In genomic region chr2:210654091-210654490, GRCh38 we compare ENCODE assay signal across 18 cellular contexts.
DNase-seq lines count a peak whose midpoint lies in the region; ATAC-seq and TF ChIP-seq lines count a peak whose summit lies in the region.
"Had no signal": no experiment of that assay in that cellular context is flagged by ENCODE, and none has a peak within 500 bp of the region (broad histone marks: within the 10 kb centered on the region; RNA-seq: fewer than 3 reads in every experiment).

No MANE protein-coding gene starts in this region.

- H3K4me1 Mint-ChIP-seq in activated T-cell treated with anti-CD3 and anti-CD28 coated beads, Interleukin-2, amount 50 U/mL, for 24 hours (ENCODE audit: low read depth), result no peaks in the 10 kb centered on the region

- no peaks in the 10 kb centered on the region for H3K27me3 Mint-ChIP-seq in activated T-cell treated with anti-CD3 and anti-CD28 coated beads, Interleukin-2, amount 50 U/mL, for 24 hours

- peaks cover 1% of the 10 kb centered on the region for H3K9me3 Mint-ChIP-seq in activated T-cell treated with anti-CD3 and anti-CD28 coated beads, Interleukin-2, amount 50 U/mL, for 24 hours
- H3K9me3 Mint-ChIP-seq: CD8-positive, alpha-beta T cell had no signal

- H3K27me3 ChIP-seq in SK-N-SH (ENCODE audit: insufficient read depth), result no peaks in the 10 kb centered on the region
- H3K27me3 ChIP-seq: BLaER1 treated with 17β-estradiol and CSF1 and Interleukin-3, amounts not matched to agents 10 nM and 100 nM; Peyer's patch had no signal

- no peaks in the 10 kb centered on the region for H3K36me3 ChIP-seq in SK-N-SH (replicated peaks in 1 of 2; ENCODE audit: control insufficient read depth in 1 of 2, insufficient read depth in 2 of 2, low read length in 1 of 2)
- H3K36me3 ChIP-seq: BLaER1 treated with 17β-estradiol and CSF1 and Interleukin-3, amounts not matched to agents 10 nM and 100 nM had no signal

- POLR2A ChIA-PET in SK-N-SH (lab: Yijun Ruan, JAX), result no interaction called here

- TF ChIP-seq CTCF in SK-N-SH (IDR thresholded peaks at IDR 0.05), result no peak
- TF ChIP-seq CTCF in choroid plexus epithelial cell (conservative IDR thresholded peaks at IDR 0.05; ENCODE audit: low read depth, low read length), result no peak

- no peaks in the 10 kb centered on the region for H3K36me3 Mint-ChIP-seq in activated T-cell treated with anti-CD3 and anti-CD28 coated beads, Interleukin-2, amount 50 U/mL, for 24 hours (ENCODE audit: low read depth)
- H3K36me3 Mint-ChIP-seq: CD8-positive, alpha-beta T cell had no signal

- no peak for TF ChIP-seq RAD21 in SK-N-SH (IDR thresholded peaks at IDR 0.05; ENCODE audit: low read length)

- H3K4me2 ChIP-seq in SK-N-SH, result no peak overlapping the region; the same call in 1 of the 2 replicates
- H3K4me2 ChIP-seq: BLaER1 treated with 17β-estradiol and CSF1 and Interleukin-3, amounts not matched to agents 10 nM and 100 nM had no signal

- H4K20me1 ChIP-seq in SK-N-SH (ENCODE audit: insufficient read depth), result no peaks in the 10 kb centered on the region
- H4K20me1 ChIP-seq: BLaER1 treated with 17β-estradiol and CSF1 and Interleukin-3, amounts not matched to agents 10 nM and 100 nM had no signal

- no peak overlapping the region for H3K9ac ChIP-seq in SK-N-SH
- H3K9ac ChIP-seq: BLaER1 treated with 17β-estradiol and CSF1 and Interleukin-3, amounts not matched to agents 10 nM and 100 nM had no signal

- 56% methylated on average over 1 of the region's 1 CpG for WGBS in SK-N-SH (ENCODE audit: low lambda C conversion rate)

- no peaks in the 10 kb centered on the region for H3K9me2 ChIP-seq in SK-N-SH

- ATAC-seq in SK-N-SH treated with all-trans-retinoic acid at 6 μM for 48 hours, result no peak
- ATAC-seq: CD8-positive, alpha-beta T cell had no signal

- H3K27ac ChIP-seq in SK-N-SH (ENCODE audit: low read depth in 2 of 2, low read length in 1 of 2), result no peak overlapping the region
- H3K27ac ChIP-seq: BLaER1 treated with 17β-estradiol and CSF1 and Interleukin-3, amounts not matched to agents 10 nM and 100 nM; Peyer's patch had no signal

- CTCF ChIA-PET in SK-N-SH (lab: Yijun Ruan, JAX), result no interaction called here

- TF ChIP-seq EP300 in SK-N-SH (IDR thresholded peaks at IDR 0.05; ENCODE audit: borderline replicate concordance in 1 of 2, low read depth in 1 of 2, low read length in 1 of 2), result no peak

- H2AFZ ChIP-seq in SK-N-SH (ENCODE audit: low read depth), result no peak overlapping the region

- H3K4me1 ChIP-seq in SK-N-SH (ENCODE audit: control insufficient read depth in 1 of 2, insufficient read depth in 2 of 2, low read depth in 1 of 2, low read length in 1 of 2), result peaks cover 0 to 8% of the 10 kb centered on the region in 2 experiments; a peak in 1 of 4 replicates
- H3K4me1 ChIP-seq: BLaER1 treated with 17β-estradiol and CSF1 and Interleukin-3, amounts not matched to agents 10 nM and 100 nM had no signal

- H3F3A ChIP-seq in SK-N-SH (replicated peaks; ENCODE audit: insufficient read depth), result no peaks in the 10 kb centered on the region

- no peaks in the 10 kb centered on the region for H3K79me2 ChIP-seq in SK-N-SH (ENCODE audit: insufficient read depth)

- H3K4me3 Mint-ChIP-seq in activated T-cell treated with anti-CD3 and anti-CD28 coated beads, Interleukin-2, amount 50 U/mL, for 24 hours, result no peak overlapping the region
- H3K4me3 Mint-ChIP-seq: CD8-positive, alpha-beta T cell had no signal

- DNase-seq in SK-N-SH, result no peak
- DNase-seq in HT1080 (ENCODE audit: low read depth), result peak; percentile 38
- peak; percentile 9 for DNase-seq in choroid plexus epithelial cell (ENCODE audit: low read depth)
- DNase-seq in stromal cell of bone marrow (ENCODE audit: low read depth), result peak; percentile 16
- DNase-seq in activated T-cell treated with anti-CD3 and anti-CD28 coated beads, Interleukin-2, amount 50 U/mL, for 24 hours, result no peak
- DNase-seq in LoVo (ENCODE audit: low spot score), result no peak
- no peak for DNase-seq in NCI-H187 (lab: John Stamatoyannopoulos, UW)
- DNase-seq: CD8-positive, alpha-beta T cell; GOT3; KBM-7; MV-4-11; NCI-H1417 treated with DMSO at 0.1 percent for 48 hours; NCI-H1930; Peyer's patch; SHP77; T-helper 1 cell had no signal

- H3K4me3 ChIP-seq in SK-N-SH (ENCODE audit: low read depth in 2 of 2, low read length in 1 of 2), result no peak overlapping the region
- no peak overlapping the region for H3K4me3 ChIP-seq in choroid plexus epithelial cell (ENCODE audit: low read depth, low read length)
- H3K4me3 ChIP-seq: BLaER1 treated with 17β-estradiol and CSF1 and Interleukin-3, amounts not matched to agents 10 nM and 100 nM; Peyer's patch had no signal

- no peaks in the 10 kb centered on the region for H3K9me3 ChIP-seq in SK-N-SH
- H3K9me3 ChIP-seq: BLaER1 treated with 17β-estradiol and CSF1 and Interleukin-3, amounts not matched to agents 10 nM and 100 nM; Peyer's patch had no signal

- no peak overlapping the region for H3K27ac Mint-ChIP-seq in activated T-cell treated with anti-CD3 and anti-CD28 coated beads, Interleukin-2, amount 50 U/mL, for 24 hours
- H3K27ac Mint-ChIP-seq: CD8-positive, alpha-beta T cell had no signal

TF ChIP-seq in SK-N-SH, 30 proteins besides CTCF, POLR2A, EP300 and RAD21:
- TF ChIP-seq PBX3 (IDR thresholded peaks at IDR 0.05) (no peak), FOSL2 (IDR thresholded peaks at IDR 0.05; ENCODE audit: borderline replicate concordance, low read depth) (peak; percentile 15; the same call in 1 of the 2 replicates), FOXM1 (IDR thresholded peaks at IDR 0.05; ENCODE audit: low read depth) (no peak), JUND (IDR thresholded peaks at IDR 0.05) (0 out of 2 replicates have a peak, but pooled peaks have one; percentile 11), IRF3 (IDR thresholded peaks at IDR 0.05; ENCODE audit: low read depth, low read length) (no peak)

TF ChIP-seq in SK-N-SH treated with all-trans-retinoic acid at 6 μM for 48 hours, 23 proteins besides CTCF, POLR2A, EP300 and RAD21:
- TF ChIP-seq ZFP3 (CRISPR knock-in tag; IDR thresholded peaks at IDR 0.05) (no peak), ESRRG (CRISPR knock-in tag; IDR thresholded peaks at IDR 0.05) (no peak), SNAI2 (CRISPR knock-in tag; IDR thresholded peaks at IDR 0.05) (no peak)

Comparison
In these comparisons a context has a peak if more than half of its experiments do, and no peak if none do; other contexts are left out.
1. DNase-seq: peak in HT1080 (single experiment), choroid plexus epithelial cell (single experiment) and stromal cell of bone marrow (single experiment); none in SK-N-SH (single experiment), activated T-cell treated with anti-CD3 and anti-CD28 coated beads, Interleukin-2, amount 50 U/mL, for 24 hours (single experiment), LoVo (single experiment) and NCI-H187 (0 of 2).